In genomic region chr1:26378088-26378878, GRCh38 we compare ENCODE assay signal across 8 cellular contexts. TPM values are rescaled to one million over a fixed set of nuclear protein-coding genes. Genes with fewer than 3 reads are reported as not detected.
DNase-seq lines count a peak whose midpoint lies in the region; ATAC-seq and TF ChIP-seq lines count a peak whose summit lies in the region.

No MANE protein-coding gene starts in this region.

- POLR2A ChIA-PET in RWPE1 (lab: Yijun Ruan, JAX; ENCODE audit: low non-redundant PET) = no interaction called here

- CTCF ChIA-PET in RWPE1 (lab: Yijun Ruan, JAX) = interaction anchor here (0.6 to 1.6 kb wide), 7 partner anchors 9 to 94 kb away, joined by 3 to 11 read pairs (median 4); no protein-coding TSS in a partner anchor

- no peak for TF ChIP-seq CTCF in RWPE1 (conservative IDR thresholded peaks at IDR 0.05; ENCODE audit: low read depth)

- H3K27ac ChIP-seq in RWPE1 = peak overlapping the region; percentile 100

- DNase-seq in GDM1 (lab: John Stamatoyannopoulos, UW) (peak; percentile 83), RWPE1 (ENCODE audit: low spot score) (peak; percentile 97), iris pigment epithelial cell (ENCODE audit: low read depth) (peak; percentile 98), NCI-H1105 (lab: John Stamatoyannopoulos, UW) (no peak), SK-N-DZ (ENCODE audit: low spot score) (no peak)
- peak; percentile 82 for DNase-seq in activated effector memory CD4-positive, alpha-beta T cell treated with Interleukin-2 at 50 U/mL for 16 hours
- DNase-seq in stimulated activated CD8-positive, alpha-beta memory T cell treated with anti-CD3 and anti-CD28 coated beads, Interleukin-2, amount 100 ng/mL, for 1 hour (ENCODE audit: low read depth in 2 of 2) = peak; percentile 66

- ATAC-seq in HG02852 (IDR thresholded peaks at IDR 0.05; ENCODE audit: unreplicated experiment) = peak; percentile 84

RNA-seq across cellular contexts. Expression of gene ZNF683, which starts 5.7 kb away (rescaled TPM):
- not detected in 2 replicates for polyA plus RNA-seq in SK-N-DZ (2014; cell fraction: cytosol; rRNA removed)
- not detected in 2 replicates for polyA plus RNA-seq in SK-N-DZ (2014; cell fraction: nucleus; rRNA removed)

RNA-seq across cellular contexts. Expression of gene CRYBG2, which starts 24.4 kb away (rescaled TPM):
- polyA plus RNA-seq in SK-N-DZ (2014; cell fraction: cytosol; rRNA removed) = not detected in 2 replicates
- not detected in 2 replicates for polyA plus RNA-seq in SK-N-DZ (2014; cell fraction: nucleus; rRNA removed)

RNA-seq across cellular contexts. Expression of gene LIN28A, which starts 32.3 kb away (rescaled TPM):
- polyA plus RNA-seq in SK-N-DZ (2014; cell fraction: cytosol; rRNA removed) = not detected in 2 replicates
- polyA plus RNA-seq in SK-N-DZ (2014; cell fraction: nucleus; rRNA removed) = 0.03 TPM in 1 of 2 replicates, not detected in the other

RNA-seq across cellular contexts. Expression of gene DHDDS, which starts 53.8 kb away (rescaled TPM):
- 27.6 and 29.4 TPM in 2 replicates for polyA plus RNA-seq in SK-N-DZ (2014; cell fraction: cytosol; rRNA removed)
- 16.9 and 21.7 TPM in 2 replicates for polyA plus RNA-seq in SK-N-DZ (2014; cell fraction: nucleus; rRNA removed)

Comparison
In these comparisons a context has a peak if more than half of its experiments do, and no peak if none do; other contexts are left out.
1. DNase-seq: peak in GDM1 (single experiment), RWPE1 (single experiment), activated effector memory CD4-positive, alpha-beta T cell treated with Interleukin-2 at 50 U/mL for 16 hours (single experiment), iris pigment epithelial cell (single experiment) and stimulated activated CD8-positive, alpha-beta memory T cell treated with anti-CD3 and anti-CD28 coated beads, Interleukin-2, amount 100 ng/mL, for 1 hour (2 of 2); none in NCI-H1105 (single experiment) and SK-N-DZ (single experiment).